1 cellular context compared by ENCODE assay signal in the genomic region with DNA sequence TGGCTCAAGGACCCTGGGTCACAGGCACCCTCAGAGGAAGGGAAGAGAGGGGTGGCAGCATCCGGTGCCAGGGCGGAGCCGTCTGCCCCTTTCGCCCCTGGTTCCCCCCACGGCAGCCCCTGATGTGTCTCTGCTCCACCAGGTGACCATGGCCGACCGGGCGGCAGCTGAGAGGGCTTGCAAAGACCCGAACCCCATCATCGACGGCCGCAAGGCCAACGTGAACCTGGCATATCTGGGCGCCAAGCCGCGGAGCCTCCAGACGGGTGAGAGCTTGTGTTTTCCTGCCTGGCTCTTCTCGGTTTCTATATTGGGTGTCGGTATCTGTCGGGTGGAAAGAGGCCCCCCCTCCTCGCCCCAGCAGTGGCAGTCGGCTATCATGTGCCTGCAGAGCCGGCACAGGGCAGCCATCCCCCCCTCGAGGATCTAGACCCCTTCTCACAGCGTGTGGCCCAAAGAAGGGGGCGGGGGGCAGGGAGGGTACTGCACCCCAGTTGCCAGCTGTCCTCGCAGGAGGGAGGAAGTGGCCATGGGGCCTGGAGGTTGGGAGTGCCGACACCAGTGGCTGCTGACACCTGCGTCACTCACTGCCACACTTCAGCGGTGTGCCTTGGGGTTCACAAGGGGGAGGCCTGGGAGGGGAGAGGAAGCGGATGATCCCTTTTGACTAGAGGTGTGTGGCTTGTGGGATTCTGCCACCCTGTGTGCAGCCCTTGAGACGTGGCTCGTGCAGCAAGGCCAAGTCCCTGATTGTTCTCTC.
TF ChIP-seq lines count a peak whose summit lies in the region.

No MANE protein-coding gene starts in this region.

TF ChIP-seq in H1, 55 proteins besides CTCF, POLR2A, EP300 and RAD21:
- no peak for TF ChIP-seq GTF2F1 (IDR thresholded peaks at IDR 0.05; ENCODE audit: borderline replicate concordance, low read depth, low read length)
- TF ChIP-seq, protein P1, sequence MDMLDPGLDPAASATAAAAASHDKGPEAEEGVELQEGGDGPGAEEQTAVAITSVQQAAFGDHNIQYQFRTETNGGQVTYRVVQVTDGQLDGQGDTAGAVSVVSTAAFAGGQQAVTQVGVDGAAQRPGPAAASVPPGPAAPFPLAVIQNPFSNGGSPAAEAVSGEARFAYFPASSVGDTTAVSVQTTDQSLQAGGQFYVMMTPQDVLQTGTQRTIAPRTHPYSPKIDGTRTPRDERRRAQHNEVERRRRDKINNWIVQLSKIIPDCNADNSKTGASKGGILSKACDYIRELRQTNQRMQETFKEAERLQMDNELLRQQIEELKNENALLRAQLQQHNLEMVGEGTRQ (IDR thresholded peaks at IDR 0.05; ENCODE audit: low read length), result no peak
- no peak for TF ChIP-seq KDM5A (IDR thresholded peaks at IDR 0.05; ENCODE audit: low read length)
- no peak for TF ChIP-seq BACH1 (IDR thresholded peaks at IDR 0.05; ENCODE audit: low read length)
- TF ChIP-seq ZNF274 (IDR thresholded peaks at IDR 0.05; ENCODE audit: borderline replicate concordance, extremely low read depth, low read length), result no peak
- no peak for TF ChIP-seq SUZ12 (IDR thresholded peaks at IDR 0.05; ENCODE audit: low read length)
- TF ChIP-seq CHD1 (IDR thresholded peaks at IDR 0.05; ENCODE audit: low read depth, low read length), result no peak
